In the genomic region with DNA sequence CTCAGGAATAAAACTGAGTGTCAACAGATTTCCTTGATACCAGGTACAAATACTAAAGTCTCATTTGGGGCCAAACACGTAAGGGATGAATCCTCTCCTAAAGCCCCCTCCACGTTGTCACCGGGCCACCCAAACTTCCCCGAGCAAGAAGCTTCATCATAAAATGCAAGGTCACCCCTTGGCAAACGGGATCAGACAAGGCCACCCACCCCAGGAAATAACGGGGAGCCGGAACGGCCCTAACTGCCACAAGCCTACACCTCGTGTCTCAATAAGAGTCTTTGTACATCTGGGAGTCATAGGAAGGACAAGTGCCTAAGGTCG, we compare ENCODE assay signal across 2 cellular contexts.
TF ChIP-seq lines count a peak whose summit lies in the region.

No MANE protein-coding gene starts in this region.

TF ChIP-seq in GM12878, 131 proteins besides CTCF, POLR2A, EP300 and RAD21:
- TF ChIP-seq, protein P1, sequence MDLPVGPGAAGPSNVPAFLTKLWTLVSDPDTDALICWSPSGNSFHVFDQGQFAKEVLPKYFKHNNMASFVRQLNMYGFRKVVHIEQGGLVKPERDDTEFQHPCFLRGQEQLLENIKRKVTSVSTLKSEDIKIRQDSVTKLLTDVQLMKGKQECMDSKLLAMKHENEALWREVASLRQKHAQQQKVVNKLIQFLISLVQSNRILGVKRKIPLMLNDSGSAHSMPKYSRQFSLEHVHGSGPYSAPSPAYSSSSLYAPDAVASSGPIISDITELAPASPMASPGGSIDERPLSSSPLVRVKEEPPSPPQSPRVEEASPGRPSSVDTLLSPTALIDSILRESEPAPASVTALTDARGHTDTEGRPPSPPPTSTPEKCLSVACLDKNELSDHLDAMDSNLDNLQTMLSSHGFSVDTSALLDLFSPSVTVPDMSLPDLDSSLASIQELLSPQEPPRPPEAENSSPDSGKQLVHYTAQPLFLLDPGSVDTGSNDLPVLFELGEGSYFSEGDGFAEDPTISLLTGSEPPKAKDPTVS (IDR thresholded peaks at IDR 0.05; ENCODE audit: low read depth, low read length), result no peak
- peak; percentile 69; the same call in 1 of the 2 replicates for TF ChIP-seq MTA3 (IDR thresholded peaks at IDR 0.05; ENCODE audit: borderline replicate concordance, low read length)

TF ChIP-seq in liver, 16 proteins besides CTCF, POLR2A, EP300 and RAD21:
- TF ChIP-seq JUND (IDR thresholded peaks at IDR 0.05), result no peak
- TF ChIP-seq, protein P2, sequence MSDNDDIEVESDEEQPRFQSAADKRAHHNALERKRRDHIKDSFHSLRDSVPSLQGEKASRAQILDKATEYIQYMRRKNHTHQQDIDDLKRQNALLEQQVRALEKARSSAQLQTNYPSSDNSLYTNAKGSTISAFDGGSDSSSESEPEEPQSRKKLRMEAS (IDR thresholded peaks at IDR 0.05), result no peak
- TF ChIP-seq SP1 (IDR thresholded peaks at IDR 0.05), result no peak
- TF ChIP-seq, protein P3, sequence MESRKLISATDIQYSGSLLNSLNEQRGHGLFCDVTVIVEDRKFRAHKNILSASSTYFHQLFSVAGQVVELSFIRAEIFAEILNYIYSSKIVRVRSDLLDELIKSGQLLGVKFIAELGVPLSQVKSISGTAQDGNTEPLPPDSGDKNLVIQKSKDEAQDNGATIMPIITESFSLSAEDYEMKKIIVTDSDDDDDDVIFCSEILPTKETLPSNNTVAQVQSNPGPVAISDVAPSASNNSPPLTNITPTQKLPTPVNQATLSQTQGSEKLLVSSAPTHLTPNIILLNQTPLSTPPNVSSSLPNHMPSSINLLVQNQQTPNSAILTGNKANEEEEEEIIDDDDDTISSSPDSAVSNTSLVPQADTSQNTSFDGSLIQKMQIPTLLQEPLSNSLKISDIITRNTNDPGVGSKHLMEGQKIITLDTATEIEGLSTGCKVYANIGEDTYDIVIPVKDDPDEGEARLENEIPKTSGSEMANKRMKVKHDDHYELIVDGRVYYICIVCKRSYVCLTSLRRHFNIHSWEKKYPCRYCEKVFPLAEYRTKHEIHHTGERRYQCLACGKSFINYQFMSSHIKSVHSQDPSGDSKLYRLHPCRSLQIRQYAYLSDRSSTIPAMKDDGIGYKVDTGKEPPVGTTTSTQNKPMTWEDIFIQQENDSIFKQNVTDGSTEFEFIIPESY (IDR thresholded peaks at IDR 0.05), result no peak
- TF ChIP-seq FOXA2 (IDR thresholded peaks at IDR 0.05), result no peak
- TF ChIP-seq RXRA (IDR thresholded peaks at IDR 0.05), result no peak
- TF ChIP-seq HNF4A (conservative IDR thresholded peaks at IDR 0.05), result no peak
